Comparison of ENCODE assay signal across 34 cellular contexts in the genomic region with DNA sequence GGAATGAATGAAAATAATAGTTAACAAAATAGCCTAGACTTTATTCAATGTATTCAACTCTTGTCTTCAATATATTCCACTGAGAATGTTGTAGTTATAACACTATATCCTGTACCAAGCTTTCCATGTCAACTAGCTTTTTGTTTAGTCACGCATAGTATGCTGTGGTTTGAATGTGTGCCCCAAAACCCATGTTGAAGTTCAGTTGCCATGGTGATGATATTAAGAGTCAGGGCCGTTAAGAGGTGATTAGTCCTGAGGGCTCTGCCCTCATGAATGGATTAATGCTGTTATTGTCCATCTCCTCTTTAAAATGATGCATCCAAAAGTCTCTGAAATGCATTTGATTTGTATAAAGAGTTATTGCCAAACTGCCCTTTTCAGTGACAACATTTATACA.
"Had no signal": no experiment of that assay in that cellular context is flagged by ENCODE, and none has a peak within 500 bp of the region (broad histone marks: within the 10 kb centered on the region; RNA-seq: fewer than 3 reads in every experiment).

No MANE protein-coding gene starts in this region.

- H3K27me3 Mint-ChIP-seq: activated CD4-positive, alpha-beta memory T cell treated with anti-CD3 and anti-CD28 coated beads for 36 hours; activated CD4-positive, alpha-beta T cell treated with anti-CD3 and anti-CD28 coated beads for 36 hours; activated CD4-positive, alpha-beta T cell treated with anti-CD3 and anti-CD28 coated beads, Interleukin-2, amount 10 ng/mL, durations not matched to agents 24 days and 14 days; activated CD8-positive, alpha-beta memory T cell treated with anti-CD3 and anti-CD28 coated beads, Interleukin-2, amount 10 ng/mL, durations not matched to agents 7 days and 5 days; activated naive CD4-positive, alpha-beta T cell treated with anti-CD3 and anti-CD28 coated beads, Interleukin-2, amount 50 U/mL, for 24 hours; activated naive CD8-positive, alpha-beta T cell treated with anti-CD3 and anti-CD28 coated beads for 36 hours; activated naive CD8-positive, alpha-beta T cell treated with anti-CD3 and anti-CD28 coated beads, Interleukin-2, amount 50 U/mL, for 24 hours; central memory CD8-positive, alpha-beta T cell; dendritic cell treated with granulocyte-macrophage colony-stimulating factor and Interleukin-4, amounts not matched to agents 40 ng/mL and 50 ng/mL, for 4 days had no signal

- H3K79me2 ChIP-seq: hepatocyte had no signal

- H3K9me3 Mint-ChIP-seq: activated CD4-positive, alpha-beta T cell treated with anti-CD3 and anti-CD28 coated beads, Interleukin-2, amount 10 ng/mL, durations not matched to agents 24 days and 14 days; activated naive CD4-positive, alpha-beta T cell treated with anti-CD3 and anti-CD28 coated beads, Interleukin-2, amount 50 U/mL, for 24 hours; activated naive CD8-positive, alpha-beta T cell treated with anti-CD3 and anti-CD28 coated beads for 36 hours; activated naive CD8-positive, alpha-beta T cell treated with anti-CD3 and anti-CD28 coated beads, Interleukin-2, amount 50 U/mL, for 24 hours; activated T-helper 1 cell treated with anti-CD3 and anti-CD28 coated beads, Interleukin-12 subunit alpha, Interleukin-12 subunit beta, Interleukin-2, Interleukin-4 antibody, amounts not matched to agents 30 ng/mL and 10 ng/mL and 1 ng/mL, durations not matched to agents 14 hours and 24 hours and 36 hours; activated T-helper 2 cell treated with anti-CD3 and anti-CD28 coated beads, Interferon-gamma antibody, Interleukin-2, Interleukin-4, amounts not matched to agents 10 μg/mL and 5 μg/mL and 100 μg/mL, durations not matched to agents 14 hours and 24 hours and 36 hours; dendritic cell treated with granulocyte-macrophage colony-stimulating factor and Interleukin-4, amounts not matched to agents 40 ng/mL and 50 ng/mL, for 4 days had no signal

- ATAC-seq: activated CD4-positive, alpha-beta T cell treated with anti-CD3 and anti-CD28 coated beads for 36 hours; activated CD8-positive, alpha-beta memory T cell treated with anti-CD3 and anti-CD28 coated beads, Interleukin-2, amount 10 ng/mL, durations not matched to agents 7 days and 5 days; activated CD8-positive, alpha-beta T cell treated with anti-CD3 and anti-CD28 coated beads, Interleukin-2, amount 10 ng/mL, durations not matched to agents 7 days and 5 days; activated naive CD8-positive, alpha-beta T cell treated with anti-CD3 and anti-CD28 coated beads, Interleukin-2, amount 50 U/mL, for 24 hours; foreskin keratinocyte; gastroesophageal sphincter; heart right ventricle had no signal

- H3K36me3 Mint-ChIP-seq: activated CD4-positive, alpha-beta memory T cell treated with anti-CD3 and anti-CD28 coated beads for 36 hours; activated CD8-positive, alpha-beta memory T cell treated with anti-CD3 and anti-CD28 coated beads, Interleukin-2, amount 10 ng/mL, durations not matched to agents 7 days and 5 days; activated naive CD4-positive, alpha-beta T cell treated with anti-CD3 and anti-CD28 coated beads, Interleukin-2, amount 50 U/mL, for 24 hours; activated naive CD8-positive, alpha-beta T cell treated with anti-CD3 and anti-CD28 coated beads for 36 hours had no signal

- DNase-seq: activated CD4-positive, alpha-beta memory T cell treated with anti-CD3 and anti-CD28 coated beads for 36 hours; activated CD4-positive, alpha-beta T cell treated with anti-CD3 and anti-CD28 coated beads for 36 hours; activated CD4-positive, alpha-beta T cell treated with anti-CD3 and anti-CD28 coated beads, Interleukin-2, amount 10 ng/mL, durations not matched to agents 24 days and 14 days; activated CD4-positive, CD25-positive, alpha-beta regulatory T cell; activated CD4-positive, CD25-positive, alpha-beta regulatory T cell treated with anti-CD3 and anti-CD28 coated beads, Interleukin-2, amount 50 U/mL, for 72 hours; activated CD8-positive, alpha-beta memory T cell treated with anti-CD3 and anti-CD28 coated beads, Interleukin-2, amount 10 ng/mL, durations not matched to agents 7 days and 5 days; activated CD8-positive, alpha-beta memory T cell treated with anti-CD3 and anti-CD28 coated beads, Interleukin-2, amount 50 U/mL, for 4 hours; activated CD8-positive, alpha-beta T cell treated with anti-CD3 and anti-CD28 coated beads, Interleukin-2, amount 10 ng/mL, durations not matched to agents 7 days and 5 days; activated effector memory CD4-positive, alpha-beta T cell treated with anti-CD3 and anti-CD28 coated beads, Interleukin-2, amount 50 U/mL, for 16 hours; activated naive CD4-positive, alpha-beta T cell treated with anti-CD3 and anti-CD28 coated beads for 36 hours; activated naive CD8-positive, alpha-beta T cell treated with anti-CD3 and anti-CD28 coated beads for 36 hours; activated naive CD8-positive, alpha-beta T cell treated with anti-CD3 and anti-CD28 coated beads, Interleukin-2, amount 50 U/mL, for 24 hours; activated T-cell treated with anti-CD3 and anti-CD28 coated beads, Interleukin-2, amount 50 U/mL, for 1 hour; activated T-cell treated with anti-CD3 and anti-CD28 coated beads, Interleukin-2, amount 50 U/mL, for 48 hours; adrenal gland; amygdala; aorta; brain microvascular endothelial cell; dorsolateral prefrontal cortex; effector memory CD4-positive, alpha-beta T cell; erythroblast; foreskin keratinocyte; heart right ventricle; T-helper 2 cell had no signal

- H3K27me3 ChIP-seq: adrenal gland, brain microvascular endothelial cell, dorsolateral prefrontal cortex, esophagus muscularis mucosa, foreskin keratinocyte, gastroesophageal sphincter, heart right ventricle, hepatocyte had no signal

- FAIRE-seq: bronchial epithelial cell had no signal

- H3K4me1 ChIP-seq: adrenal gland, esophagus muscularis mucosa, foreskin keratinocyte, gastroesophageal sphincter, heart right ventricle had no signal

- H3K36me3 ChIP-seq: adrenal gland, brain microvascular endothelial cell, esophagus muscularis mucosa, gastroesophageal sphincter, heart right ventricle had no signal

- H3K4me2 ChIP-seq: hepatocyte had no signal

- H3K27ac Mint-ChIP-seq: activated CD4-positive, alpha-beta memory T cell treated with anti-CD3 and anti-CD28 coated beads for 36 hours; activated CD4-positive, alpha-beta T cell treated with anti-CD3 and anti-CD28 coated beads for 36 hours; activated CD4-positive, alpha-beta T cell treated with anti-CD3 and anti-CD28 coated beads, Interleukin-2, amount 10 ng/mL, durations not matched to agents 24 days and 14 days; activated CD8-positive, alpha-beta memory T cell treated with anti-CD3 and anti-CD28 coated beads, Interleukin-2, amount 10 ng/mL, durations not matched to agents 7 days and 5 days; activated CD8-positive, alpha-beta T cell treated with anti-CD3 and anti-CD28 coated beads, Interleukin-2, amount 10 ng/mL, durations not matched to agents 7 days and 5 days; activated naive CD4-positive, alpha-beta T cell treated with anti-CD3 and anti-CD28 coated beads for 36 hours; activated naive CD4-positive, alpha-beta T cell treated with anti-CD3 and anti-CD28 coated beads, Interleukin-2, amount 50 U/mL, for 24 hours; activated naive CD8-positive, alpha-beta T cell treated with anti-CD3 and anti-CD28 coated beads for 36 hours; activated naive CD8-positive, alpha-beta T cell treated with anti-CD3 and anti-CD28 coated beads, Interleukin-2, amount 50 U/mL, for 24 hours; activated T-helper 1 cell treated with anti-CD3 and anti-CD28 coated beads, Interleukin-12 subunit alpha, Interleukin-12 subunit beta, Interleukin-2, Interleukin-4 antibody, amounts not matched to agents 30 ng/mL and 10 ng/mL and 1 ng/mL, durations not matched to agents 14 hours and 24 hours and 36 hours; activated T-helper 2 cell treated with anti-CD3 and anti-CD28 coated beads, Interferon-gamma antibody, Interleukin-2, Interleukin-4, amounts not matched to agents 10 μg/mL and 5 μg/mL and 100 μg/mL, durations not matched to agents 14 hours and 24 hours and 36 hours; dendritic cell treated with granulocyte-macrophage colony-stimulating factor and Interleukin-4, amounts not matched to agents 40 ng/mL and 50 ng/mL, for 4 days had no signal

- H2AFZ ChIP-seq: hepatocyte had no signal

- H3K9me3 ChIP-seq: adrenal gland, esophagus muscularis mucosa, gastroesophageal sphincter had no signal

- H3K4me3 Mint-ChIP-seq: activated CD4-positive, alpha-beta memory T cell treated with anti-CD3 and anti-CD28 coated beads for 36 hours; activated CD4-positive, alpha-beta T cell treated with anti-CD3 and anti-CD28 coated beads for 36 hours; activated CD4-positive, alpha-beta T cell treated with anti-CD3 and anti-CD28 coated beads, Interleukin-2, amount 10 ng/mL, durations not matched to agents 24 days and 14 days; activated CD8-positive, alpha-beta memory T cell treated with anti-CD3 and anti-CD28 coated beads, Interleukin-2, amount 10 ng/mL, durations not matched to agents 7 days and 5 days; activated CD8-positive, alpha-beta T cell treated with anti-CD3 and anti-CD28 coated beads, Interleukin-2, amount 10 ng/mL, durations not matched to agents 7 days and 5 days; activated naive CD4-positive, alpha-beta T cell treated with anti-CD3 and anti-CD28 coated beads for 36 hours; activated naive CD4-positive, alpha-beta T cell treated with anti-CD3 and anti-CD28 coated beads, Interleukin-2, amount 50 U/mL, for 24 hours; activated naive CD8-positive, alpha-beta T cell treated with anti-CD3 and anti-CD28 coated beads for 36 hours; activated naive CD8-positive, alpha-beta T cell treated with anti-CD3 and anti-CD28 coated beads, Interleukin-2, amount 50 U/mL, for 24 hours; activated T-helper 1 cell treated with anti-CD3 and anti-CD28 coated beads, Interleukin-12 subunit alpha, Interleukin-12 subunit beta, Interleukin-2, Interleukin-4 antibody, amounts not matched to agents 30 ng/mL and 10 ng/mL and 1 ng/mL, durations not matched to agents 14 hours and 24 hours and 36 hours; central memory CD8-positive, alpha-beta T cell; dendritic cell treated with granulocyte-macrophage colony-stimulating factor and Interleukin-4, amounts not matched to agents 40 ng/mL and 50 ng/mL, for 4 days had no signal

- H3K4me3 ChIP-seq: adrenal gland, coronary artery, dorsolateral prefrontal cortex, esophagus muscularis mucosa, gastroesophageal sphincter, heart right ventricle, hepatocyte had no signal

- H3K27ac ChIP-seq: adrenal gland, brain microvascular endothelial cell, coronary artery, dorsolateral prefrontal cortex, esophagus muscularis mucosa, foreskin keratinocyte, gastroesophageal sphincter, heart right ventricle, hepatocyte had no signal

- H3K4me1 Mint-ChIP-seq: activated CD4-positive, alpha-beta T cell treated with anti-CD3 and anti-CD28 coated beads for 36 hours; activated CD4-positive, alpha-beta T cell treated with anti-CD3 and anti-CD28 coated beads, Interleukin-2, amount 10 ng/mL, durations not matched to agents 24 days and 14 days; activated CD8-positive, alpha-beta memory T cell treated with anti-CD3 and anti-CD28 coated beads, Interleukin-2, amount 10 ng/mL, durations not matched to agents 7 days and 5 days; activated naive CD4-positive, alpha-beta T cell treated with anti-CD3 and anti-CD28 coated beads, Interleukin-2, amount 50 U/mL, for 24 hours; activated naive CD8-positive, alpha-beta T cell treated with anti-CD3 and anti-CD28 coated beads for 36 hours; activated naive CD8-positive, alpha-beta T cell treated with anti-CD3 and anti-CD28 coated beads, Interleukin-2, amount 50 U/mL, for 24 hours; central memory CD8-positive, alpha-beta T cell had no signal
